Comparison of ENCODE assay signal across 11 cellular contexts in genomic region chr2:1755436-1756191, GRCh38. TPM values are rescaled to one million over a fixed set of nuclear protein-coding genes. Genes with fewer than 3 reads are reported as not detected.
DNase-seq lines count a peak whose midpoint lies in the region; ATAC-seq, FAIRE-seq and TF ChIP-seq lines count a peak whose summit lies in the region.
"Had no signal": no experiment of that assay in that cellular context is flagged by ENCODE, and none has a peak within 500 bp of the region (broad histone marks: within the 10 kb centered on the region; RNA-seq: fewer than 3 reads in every experiment).

No MANE protein-coding gene starts in this region.

- no peak overlapping the region for H2AFZ ChIP-seq in astrocyte (ENCODE audit: low read depth, low read length)

- H3K4me1 ChIP-seq in astrocyte (ENCODE audit: insufficient read depth, low read length) (peaks cover 23% of the 10 kb centered on the region), spleen (peaks cover 0 to 7% (median 3%) of the 10 kb centered on the region in 6 donors)

- ATAC-seq in GM21515 (IDR thresholded peaks at IDR 0.05; ENCODE audit: unreplicated experiment), result no peak

- TF ChIP-seq POLR2A in spleen (IDR thresholded peaks at IDR 0.05), result no peak

- H3K36me3 ChIP-seq in astrocyte (ENCODE audit: insufficient read depth, low read length) (no peaks in the 10 kb centered on the region), spleen (no peaks in the 10 kb centered on the region)

- WGBS in spleen, 5 donors, result 70 to 83% (median 82%) methylated on average over 17 to 18 of the region's 18 CpGs

- no peaks in the 10 kb centered on the region for H3K27me3 ChIP-seq in astrocyte (ENCODE audit: insufficient read depth, low read length)
- peaks cover 0 to 52% (median 0%) of the 10 kb centered on the region in 7 donors for H3K27me3 ChIP-seq in spleen (replicated peaks in 1 of 7)

- no peak overlapping the region for H3K4me3 Mint-ChIP-seq in astrocyte (ENCODE audit: unreplicated experiment)
- H3K4me3 Mint-ChIP-seq: immature natural killer cell had no signal

- H3K4me3 ChIP-seq in astrocyte (ENCODE audit: insufficient read depth, low read depth, low read length) (no peak overlapping the region), spleen (no peak overlapping the region)

- H4K20me1 ChIP-seq in astrocyte (ENCODE audit: insufficient read depth, low read length), result no peaks in the 10 kb centered on the region

- peak overlapping the region; percentile 36 for H3K4me2 ChIP-seq in astrocyte (ENCODE audit: low read length)

- peaks cover 9% of the 10 kb centered on the region for H3K9me3 ChIP-seq in astrocyte (ENCODE audit: insufficient read depth, low read depth, low read length)
- H3K9me3 ChIP-seq in spleen, result peaks cover 0 to 29% (median 10%) of the 10 kb centered on the region in 8 donors

- FAIRE-seq in astrocyte (lab: Jason Lieb, UNC), result no peak

- no peaks in the 10 kb centered on the region for H3K79me2 ChIP-seq in astrocyte (ENCODE audit: insufficient read depth, low read length)

- H3K27me3 Mint-ChIP-seq in astrocyte (ENCODE audit: low read depth, unreplicated experiment), result peaks cover 3% of the 10 kb centered on the region

- intact Hi-C loops in spleen (cut with DNase I; ENCODE audit: low total_unique reads), result no loop called here

- peaks cover 3% of the 10 kb centered on the region for H3K36me3 Mint-ChIP-seq in astrocyte (ENCODE audit: low read depth, unreplicated experiment)
- H3K36me3 Mint-ChIP-seq: immature natural killer cell had no signal

- peaks cover 4% of the 10 kb centered on the region for H3K4me1 Mint-ChIP-seq in astrocyte (ENCODE audit: low read depth, unreplicated experiment)

- peak overlapping the region; percentile 78 for H3K27ac ChIP-seq in astrocyte (ENCODE audit: low read depth, low read length)
- H3K27ac ChIP-seq in spleen, result no peak overlapping the region

- peak; percentile 84 for DNase-seq in HCEC 1CT
- peak; percentile 94 for DNase-seq in astrocyte (ENCODE audit: low read depth)
- DNase-seq in left kidney (ENCODE audit: low read depth, low spot score), result peak; percentile 55
- peak; percentile 55 for DNase-seq in spleen
- DNase-seq in activated T-cell treated with anti-CD3 and anti-CD28 coated beads, Interleukin-2, amount 50 U/mL, for 48 hours, result no peak
- no peak for DNase-seq in NCI-H446 treated with DMSO at 0.1 percent for 48 hours (lab: John Stamatoyannopoulos, UW)
- DNase-seq: C1 segment of cervical spinal cord, cerebellar nuclear complex, DMS79 treated with DMSO at 0.1 percent for 48 hours, immature natural killer cell had no signal

- H3K9ac ChIP-seq in astrocyte (ENCODE audit: low read length), result peak overlapping the region; percentile 67

- no peak overlapping the region for H3K27ac Mint-ChIP-seq in astrocyte (ENCODE audit: unreplicated experiment)
- H3K27ac Mint-ChIP-seq: immature natural killer cell had no signal

- TF ChIP-seq CTCF in astrocyte (IDR thresholded peaks at IDR 0.05; ENCODE audit: insufficient read depth, low read depth, low read length), result no peak
- TF ChIP-seq CTCF in spleen (IDR thresholded peaks at IDR 0.05 in 8 of 11, conservative IDR thresholded peaks at IDR 0.05 in 3 of 11), result no peak

- peaks cover 16% of the 10 kb centered on the region for H3K9me3 Mint-ChIP-seq in astrocyte (ENCODE audit: unreplicated experiment)
- H3K9me3 Mint-ChIP-seq: immature natural killer cell had no signal

RNA-seq across cellular contexts. Expression of gene PXDN, which starts 11.3 kb away (rescaled TPM):
- total RNA-seq in astrocyte (417 and 467 TPM in 2 replicates), spleen (10 to 100 TPM; 25.1 to 49.3 (median 38.7) TPM)
- polyA plus RNA-seq in spleen, result 1 to 10 TPM; 1.9 to 3.6 (median 1.9) TPM

Comparison
In these comparisons a context has a peak if more than half of its experiments do, and no peak if none do; other contexts are left out.
1. DNase-seq: peak in HCEC 1CT (single experiment), astrocyte (single experiment), left kidney (single experiment) and spleen (single experiment); none in activated T-cell treated with anti-CD3 and anti-CD28 coated beads, Interleukin-2, amount 50 U/mL, for 48 hours (0 of 2) and NCI-H446 treated with DMSO at 0.1 percent for 48 hours (single experiment).